ENCODE assay signal across 10 cellular contexts in genomic region chr17:81339180-81339501, GRCh38. TPM values are rescaled to one million over a fixed set of nuclear protein-coding genes. Genes with fewer than 3 reads are reported as not detected.
A peak's percentile ranks its signal among the peaks of the same experiment; 100 is the strongest.
DNase-seq lines count a peak whose midpoint lies in the region; ATAC-seq, FAIRE-seq and TF ChIP-seq lines count a peak whose summit lies in the region.
"Had no signal": no experiment of that assay in that cellular context is flagged by ENCODE, and none has a peak within 500 bp of the region (broad histone marks: within the 10 kb centered on the region; RNA-seq: fewer than 3 reads in every experiment).

No MANE protein-coding gene starts in this region.

- H3K27ac ChIP-seq in PC-9 = no peak overlapping the region
- peak overlapping the region in 3 of 4 donors; percentile 99 for H3K27ac ChIP-seq in gastroesophageal sphincter
- peak overlapping the region; percentile 54 to 98 (median 96) for H3K27ac ChIP-seq in pancreas

- H3F3A ChIP-seq in PC-9 (ENCODE audit: insufficient read depth, low read depth) = no peaks in the 10 kb centered on the region; the same call in 1 of the 2 replicates

- TF ChIP-seq POLR2A in gastroesophageal sphincter (IDR thresholded peaks at IDR 0.05) = no peak

- peak overlapping the region; percentile 85 for H3K4me3 Mint-ChIP-seq in Caco-2 (ENCODE audit: unreplicated experiment)
- no peak overlapping the region for H3K4me3 Mint-ChIP-seq in stimulated activated naive B cell treated with anti-CD40 and anti-IgM and Interleukin-4, amounts not matched to agents 10 μg/mL and 1 μg/mL and 100 μg/mL, for 72 hours
- H3K4me3 Mint-ChIP-seq in activated T-cell treated with anti-CD3 and anti-CD28 coated beads, Interleukin-2, amount 50 U/mL, for 4 hours = no peak overlapping the region

- peak overlapping the region; percentile 29 for H3K27ac Mint-ChIP-seq in Caco-2 (ENCODE audit: unreplicated experiment)
- no peak overlapping the region for H3K27ac Mint-ChIP-seq in stimulated activated naive B cell treated with anti-CD40 and anti-IgM and Interleukin-4, amounts not matched to agents 10 μg/mL and 1 μg/mL and 100 μg/mL, for 72 hours

- H3K4me1 Mint-ChIP-seq in Caco-2 (ENCODE audit: low read depth, unreplicated experiment) = peaks cover 17% of the 10 kb centered on the region
- peaks cover 0 to 14% of the 10 kb centered on the region in 2 donors for H3K4me1 Mint-ChIP-seq in stimulated activated naive B cell treated with anti-CD40 and anti-IgM and Interleukin-4, amounts not matched to agents 10 μg/mL and 1 μg/mL and 100 μg/mL, for 72 hours
- H3K4me1 Mint-ChIP-seq in activated T-cell treated with anti-CD3 and anti-CD28 coated beads, Interleukin-2, amount 50 U/mL, for 4 hours (ENCODE audit: low read depth) = peaks cover 8% of the 10 kb centered on the region

- POLR2A ChIA-PET in Caco-2 (lab: Charles Lee) = interaction anchor here (1.5 kb wide), 1 partner anchor 10 kb away, joined by 4 read pairs; no protein-coding TSS in a partner anchor
- POLR2A ChIA-PET in PC-9 (lab: Charles Lee; ENCODE audit: unreplicated experiment) = no interaction called here

- H3K36me3 ChIP-seq in Caco-2 (ENCODE audit: control insufficient read depth, insufficient read depth, low read length) (no peaks in the 10 kb centered on the region), PC-9 (ENCODE audit: low read depth) (no peaks in the 10 kb centered on the region), gastroesophageal sphincter (no peaks in the 10 kb centered on the region), pancreas (no peaks in the 10 kb centered on the region)

- peaks cover 60% of the 10 kb centered on the region for H3K4me1 ChIP-seq in Caco-2
- H3K4me1 ChIP-seq in PC-9 (replicated peaks; ENCODE audit: insufficient read depth) = peaks cover 40% of the 10 kb centered on the region
- peaks cover 0 to 85% (median 33%) of the 10 kb centered on the region in 3 donors for H3K4me1 ChIP-seq in gastroesophageal sphincter
- peaks cover 29 to 50% (median 34%) of the 10 kb centered on the region in 3 donors for H3K4me1 ChIP-seq in pancreas

- no TSS peak for BruUV-seq in Caco-2 (replicated peaks; lab: Mats Ljungman, UMichigan)
- no TSS peak for BruUV-seq in PC-9 (replicated peaks; lab: Mats Ljungman, UMichigan)

- H3K9me2 ChIP-seq in PC-9 (ENCODE audit: insufficient read depth) = no peaks in the 10 kb centered on the region

- H3K9me3 ChIP-seq in Caco-2 = no peaks in the 10 kb centered on the region
- H3K9me3 ChIP-seq in PC-9 (ENCODE audit: insufficient read depth, low read depth) = no peaks in the 10 kb centered on the region
- H3K9me3 ChIP-seq in gastroesophageal sphincter = no peaks in the 10 kb centered on the region
- no peaks in the 10 kb centered on the region for H3K9me3 ChIP-seq in pancreas

- intact Hi-C loops in Caco-2 (cut with micrococcal nuclease; ENCODE audit: unreplicated experiment) (no loop called here), PC-9 (cut with micrococcal nuclease; ENCODE audit: unreplicated experiment) (no loop called here), pancreas (cut with DNase I) (no loop called here)

- H4K20me1 ChIP-seq in PC-9 (ENCODE audit: insufficient read depth) = no peaks in the 10 kb centered on the region

- H3K27me3 Mint-ChIP-seq in Caco-2 (ENCODE audit: insufficient read depth, unreplicated experiment) = no peaks in the 10 kb centered on the region
- peaks cover 42 to 75% of the 10 kb centered on the region in 2 donors for H3K27me3 Mint-ChIP-seq in stimulated activated naive B cell treated with anti-CD40 and anti-IgM and Interleukin-4, amounts not matched to agents 10 μg/mL and 1 μg/mL and 100 μg/mL, for 72 hours
- peaks cover 55% of the 10 kb centered on the region for H3K27me3 Mint-ChIP-seq in activated T-cell treated with anti-CD3 and anti-CD28 coated beads, Interleukin-2, amount 50 U/mL, for 4 hours (ENCODE audit: low read depth)

- H3K4me3 ChIP-seq in Caco-2 (ENCODE audit: low read depth, low read length) = no peak overlapping the region
- no peak overlapping the region for H3K4me3 ChIP-seq in PC-9
- no peak overlapping the region for H3K4me3 ChIP-seq in gastroesophageal sphincter
- no peak overlapping the region for H3K4me3 ChIP-seq in pancreas

- H3K4me2 ChIP-seq in PC-9 = 0 out of 2 replicates have a peak overlapping the region, but pooled peaks have one; percentile 28

- ATAC-seq in gastroesophageal sphincter (no peak), pancreas (no peak), HG03135 (IDR thresholded peaks at IDR 0.05; ENCODE audit: unreplicated experiment) (no peak)
- ATAC-seq in stimulated activated naive B cell treated with anti-CD40 and anti-IgM and Interleukin-4, amounts not matched to agents 10 μg/mL and 1 μg/mL and 100 μg/mL, for 72 hours (replicated peaks) = no peak
- no peak for ATAC-seq in activated T-cell treated with anti-CD3 and anti-CD28 coated beads, Interleukin-2, amount 50 U/mL, for 4 hours

- TF ChIP-seq CTCF in Caco-2 (IDR thresholded peaks at IDR 0.05; ENCODE audit: insufficient read depth in 1 of 2, low read depth in 1 of 2, low read length in 1 of 2, severe bottlenecking in 1 of 2, unreplicated experiment in 1 of 2) (no peak), PC-9 (conservative IDR thresholded peaks at IDR 0.05) (no peak), gastroesophageal sphincter (IDR thresholded peaks at IDR 0.05) (no peak), pancreas (IDR thresholded peaks at IDR 0.05) (no peak)

- WGBS in gastroesophageal sphincter (ENCODE audit: low coverage in 1 of 2), 2 donors = 50 to 51% methylated on average over 1 to 3 of the region's 4 CpGs
- WGBS in pancreas, 2 donors = 60% methylated on average over 4 of the region's 4 CpGs

- H3K36me3 Mint-ChIP-seq in Caco-2 (ENCODE audit: insufficient read depth, unreplicated experiment) = peaks cover 35% of the 10 kb centered on the region
- H3K36me3 Mint-ChIP-seq in stimulated activated naive B cell treated with anti-CD40 and anti-IgM and Interleukin-4, amounts not matched to agents 10 μg/mL and 1 μg/mL and 100 μg/mL, for 72 hours = no peaks in the 10 kb centered on the region
- no peaks in the 10 kb centered on the region for H3K36me3 Mint-ChIP-seq in activated T-cell treated with anti-CD3 and anti-CD28 coated beads, Interleukin-2, amount 50 U/mL, for 4 hours (ENCODE audit: insufficient read depth)

- FAIRE-seq in pancreas (lab: Jason Lieb, UNC) = no peak

- H3K27me3 ChIP-seq in Caco-2 (replicated peaks; ENCODE audit: control insufficient read depth, insufficient read depth, low read length) (no peaks in the 10 kb centered on the region), PC-9 (ENCODE audit: insufficient read depth, low read depth) (no peaks in the 10 kb centered on the region), gastroesophageal sphincter (no peaks in the 10 kb centered on the region), pancreas (no peaks in the 10 kb centered on the region)

- H3K79me2 ChIP-seq in PC-9 (ENCODE audit: low read depth) = peaks cover 42% of the 10 kb centered on the region

- DNase-seq in Caco-2 (peak; percentile 58 to 82), PC-9 (no peak), pancreas (peak in 2 of 6 donors; percentile 37 to 56), NCI-H345 treated with DMSO at 0.1 percent for 48 hours (lab: John Stamatoyannopoulos, UW; ENCODE audit: unreplicated experiment) (no peak)
- DNase-seq in stimulated activated naive B cell treated with anti-CD40 and anti-IgM and Interleukin-4, amounts not matched to agents 10 μg/mL and 1 μg/mL and 100 μg/mL, for 72 hours = no peak
- no peak for DNase-seq in activated T-cell treated with anti-CD3 and anti-CD28 coated beads, Interleukin-2, amount 50 U/mL, for 4 hours
- DNase-seq: COR-L47, NCI-H226 had no signal

- CTCF ChIA-PET in Caco-2 (lab: Charles Lee) (interaction anchor here (1.0 to 2.6 kb wide), 2 partner anchors 10 to 30 kb away, joined by 3 to 11 read pairs; no protein-coding TSS in a partner anchor), PC-9 (lab: Charles Lee) (no interaction called here)

- no peaks in the 10 kb centered on the region for H3K9me3 Mint-ChIP-seq in Caco-2 (ENCODE audit: unreplicated experiment)
- H3K9me3 Mint-ChIP-seq in stimulated activated naive B cell treated with anti-CD40 and anti-IgM and Interleukin-4, amounts not matched to agents 10 μg/mL and 1 μg/mL and 100 μg/mL, for 72 hours = no peaks in the 10 kb centered on the region
- no peaks in the 10 kb centered on the region for H3K9me3 Mint-ChIP-seq in activated T-cell treated with anti-CD3 and anti-CD28 coated beads, Interleukin-2, amount 50 U/mL, for 4 hours

- no peak overlapping the region for H2AFZ ChIP-seq in PC-9

- TF ChIP-seq EP300 in gastroesophageal sphincter (IDR thresholded peaks at IDR 0.05) = no peak

RNA-seq across cellular contexts. Expression of gene SLC38A10, which starts 44.0 kb away (rescaled TPM):
- total RNA-seq in Caco-2 (2022) (131 and 137 TPM in 2 replicates), PC-9 (2021) (127 and 130 TPM in 2 replicates), gastroesophageal sphincter (10 to 100 TPM; 70.5 to 99.6 (median 81.8) TPM), pancreas (100 to 1,000 TPM in 1 of 6 donors, 10 to 100 TPM in 5; 72.8 to 119 (median 95.7) TPM)
- polyA plus RNA-seq in pancreas = 100 to 1,000 TPM; 138 to 190 TPM
- total RNA-seq in activated T-cell treated with anti-CD3 and anti-CD28 coated beads, Interleukin-2, amount 50 U/mL, for 4 hours = 10 to 100 TPM; 45.7 to 58.6 (median 53.9) TPM

RNA-seq across cellular contexts. Expression of gene BAHCC1, which starts 56.1 kb away (rescaled TPM):
- total RNA-seq in Caco-2 (2022) (10.2 and 15.5 TPM in 2 replicates), PC-9 (2021) (33.7 and 35.4 TPM in 2 replicates), gastroesophageal sphincter (10 to 100 TPM; 17.5 to 34.3 (median 19.5) TPM), pancreas (10 to 100 TPM in 2 of 6 donors, 1 to 10 TPM in 4; 8.0 to 11.5 (median 9.6) TPM)
- 10 to 100 TPM; 11.4 to 24.1 TPM for polyA plus RNA-seq in pancreas
- total RNA-seq in activated T-cell treated with anti-CD3 and anti-CD28 coated beads, Interleukin-2, amount 50 U/mL, for 4 hours = under 1 TPM; 0.08 to 0.19 (median 0.08) TPM

Comparison
In these comparisons a context has a peak if more than half of its experiments do, and no peak if none do; other contexts are left out.
1. DNase-seq: peak in Caco-2 (2 of 2); none in PC-9 (0 of 2), stimulated activated naive B cell treated with anti-CD40 and anti-IgM and Interleukin-4, amounts not matched to agents 10 μg/mL and 1 μg/mL and 100 μg/mL, for 72 hours (single experiment), NCI-H345 treated with DMSO at 0.1 percent for 48 hours (single experiment) and activated T-cell treated with anti-CD3 and anti-CD28 coated beads, Interleukin-2, amount 50 U/mL, for 4 hours (single experiment).